In genomic region chr14:85336817-85337216, GRCh38 we compare ENCODE assay signal across 27 cellular contexts.
"Had no signal": no experiment of that assay in that cellular context is flagged by ENCODE, and none has a peak within 500 bp of the region (broad histone marks: within the 10 kb centered on the region; RNA-seq: fewer than 3 reads in every experiment).

No MANE protein-coding gene starts in this region.

- H3K4me1 ChIP-seq: upper lobe of right lung had no signal

- H3K9me3 ChIP-seq: upper lobe of right lung had no signal

- DNase-seq: activated CD4-positive, alpha-beta T cell treated with anti-CD3 and anti-CD28 coated beads, Interleukin-2, amount 10 ng/mL, durations not matched to agents 7 days and 5 days; activated CD4-positive, CD25-positive, alpha-beta regulatory T cell treated with anti-CD3 and anti-CD28 coated beads, Interleukin-2, amount 50 U/mL, for 72 hours; activated CD8-positive, alpha-beta T cell treated with anti-CD3 and anti-CD28 coated beads, Interleukin-2, amount 10 ng/mL, durations not matched to agents 7 days and 5 days; activated gamma-delta T cell; activated naive CD4-positive, alpha-beta T cell treated with anti-CD3 and anti-CD28 coated beads, Interleukin-2, amount 50 U/mL, for 16 hours; activated naive CD8-positive, alpha-beta T cell treated with anti-CD3 and anti-CD28 coated beads, Interleukin-2, amount 50 U/mL, for 24 hours; anterior cingulate cortex; caudate nucleus; endodermal cell; foreskin melanocyte; glutamatergic neuron; immature natural killer cell; naive thymus-derived CD4-positive, alpha-beta T cell; posterior cingulate gyrus; retina; stimulated activated CD4-positive, alpha-beta T cell treated with anti-CD3 and anti-CD28 coated beads, Interleukin-4, amount 100 ng/mL, for 4 hours; stimulated activated naive CD8-positive, alpha-beta T cell treated with anti-CD3 and anti-CD28 coated beads, Interleukin-15, Interleukin-2, amounts not matched to agents 100 U/mL and 50 U/mL, for 24 hours; upper lobe of right lung had no signal

- H3K4me3 Mint-ChIP-seq: activated CD4-positive, alpha-beta T cell treated with anti-CD3 and anti-CD28 coated beads, Interleukin-2, amount 10 ng/mL, durations not matched to agents 7 days and 5 days; activated CD8-positive, alpha-beta T cell treated with anti-CD3 and anti-CD28 coated beads, Interleukin-2, amount 10 ng/mL, durations not matched to agents 7 days and 5 days; activated naive CD8-positive, alpha-beta T cell treated with anti-CD3 and anti-CD28 coated beads, Interleukin-2, amount 50 U/mL, for 24 hours; activated T-helper 1 cell treated with anti-CD3 and anti-CD28 coated beads, Interleukin-12 subunit alpha, Interleukin-12 subunit beta, Interleukin-2, Interleukin-4 antibody, amounts not matched to agents 30 ng/mL and 10 ng/mL and 1 ng/mL, durations not matched to agents 14 hours and 24 hours and 36 hours; brain; endodermal cell; immature natural killer cell; naive thymus-derived CD4-positive, alpha-beta T cell; neural crest cell; T-helper 1 cell treated with Interleukin-12 subunit alpha and Interleukin-12 subunit beta and Interleukin-4 antibody, amounts not matched to agents 30 μg/mL and 1 μg/mL, for 36 hours had no signal

- H2AFZ ChIP-seq: hepatocyte had no signal

- H3K27ac ChIP-seq: epithelial cell of prostate, hepatocyte, upper lobe of right lung, VCaP had no signal

- FAIRE-seq: colon had no signal

- H3K27me3 Mint-ChIP-seq: activated CD4-positive, alpha-beta T cell treated with anti-CD3 and anti-CD28 coated beads, Interleukin-2, amount 10 ng/mL, durations not matched to agents 7 days and 5 days; activated naive CD8-positive, alpha-beta T cell treated with anti-CD3 and anti-CD28 coated beads, Interleukin-2, amount 50 U/mL, for 24 hours; naive thymus-derived CD4-positive, alpha-beta T cell had no signal

- H3K36me3 Mint-ChIP-seq: brain; immature natural killer cell; naive thymus-derived CD4-positive, alpha-beta T cell had no signal

- H3K27me3 ChIP-seq: hepatocyte, upper lobe of right lung had no signal

- H3K4me3 ChIP-seq: hepatocyte, lung, upper lobe of right lung had no signal

- H3K4me1 Mint-ChIP-seq: activated CD4-positive, alpha-beta T cell treated with anti-CD3 and anti-CD28 coated beads, Interleukin-2, amount 10 ng/mL, durations not matched to agents 7 days and 5 days; activated naive CD8-positive, alpha-beta T cell treated with anti-CD3 and anti-CD28 coated beads, Interleukin-2, amount 50 U/mL, for 24 hours; brain; endodermal cell; immature natural killer cell; naive thymus-derived CD4-positive, alpha-beta T cell; neural crest cell had no signal

- H3K36me3 ChIP-seq: upper lobe of right lung had no signal

- H3K9me3 Mint-ChIP-seq: activated CD4-positive, alpha-beta T cell treated with anti-CD3 and anti-CD28 coated beads, Interleukin-2, amount 10 ng/mL, durations not matched to agents 7 days and 5 days; activated T-helper 1 cell treated with anti-CD3 and anti-CD28 coated beads, Interleukin-12 subunit alpha, Interleukin-12 subunit beta, Interleukin-2, Interleukin-4 antibody, amounts not matched to agents 30 ng/mL and 10 ng/mL and 1 ng/mL, durations not matched to agents 14 hours and 24 hours and 36 hours; endodermal cell; neural crest cell; T-helper 1 cell treated with Interleukin-12 subunit alpha and Interleukin-12 subunit beta and Interleukin-4 antibody, amounts not matched to agents 30 μg/mL and 1 μg/mL, for 36 hours had no signal

- H3K79me2 ChIP-seq: hepatocyte had no signal

- H3K4me2 ChIP-seq: hepatocyte had no signal

- H3K27ac Mint-ChIP-seq: activated CD4-positive, alpha-beta T cell treated with anti-CD3 and anti-CD28 coated beads, Interleukin-2, amount 10 ng/mL, durations not matched to agents 7 days and 5 days; activated CD8-positive, alpha-beta T cell treated with anti-CD3 and anti-CD28 coated beads, Interleukin-2, amount 10 ng/mL, durations not matched to agents 7 days and 5 days; activated naive CD8-positive, alpha-beta T cell treated with anti-CD3 and anti-CD28 coated beads, Interleukin-2, amount 50 U/mL, for 24 hours; activated T-helper 1 cell treated with anti-CD3 and anti-CD28 coated beads, Interleukin-12 subunit alpha, Interleukin-12 subunit beta, Interleukin-2, Interleukin-4 antibody, amounts not matched to agents 30 ng/mL and 10 ng/mL and 1 ng/mL, durations not matched to agents 14 hours and 24 hours and 36 hours; brain; endodermal cell; immature natural killer cell; naive thymus-derived CD4-positive, alpha-beta T cell; T-helper 1 cell treated with Interleukin-12 subunit alpha and Interleukin-12 subunit beta and Interleukin-4 antibody, amounts not matched to agents 30 μg/mL and 1 μg/mL, for 36 hours had no signal
